Comparison of ENCODE assay signal across 14 cellular contexts in genomic region chr3:42745776-42746454, GRCh38. TPM values are rescaled to one million over a fixed set of nuclear protein-coding genes. Genes with fewer than 3 reads are reported as not detected.
A peak's percentile ranks its signal among the peaks of the same experiment; 100 is the strongest.
DNase-seq lines count a peak whose midpoint lies in the region; ATAC-seq and TF ChIP-seq lines count a peak whose summit lies in the region.
"Had no signal": no experiment of that assay in that cellular context is flagged by ENCODE, and none has a peak within 500 bp of the region (broad histone marks: within the 10 kb centered on the region; RNA-seq: fewer than 3 reads in every experiment).

No MANE protein-coding gene starts in this region.

- H3K4me3 ChIP-seq in SK-N-MC = no peak overlapping the region
- H3K4me3 ChIP-seq in lower lobe of right lung = no peak overlapping the region

- H3K9me3 ChIP-seq in SK-N-MC (ENCODE audit: low read depth, low read length) = no peaks in the 10 kb centered on the region
- H3K9me3 ChIP-seq in lower lobe of right lung = no peaks in the 10 kb centered on the region

- H3K36me3 Mint-ChIP-seq in chondrocyte (ENCODE audit: low read depth) = no peaks in the 10 kb centered on the region
- H3K36me3 Mint-ChIP-seq: stimulated activated naive B cell treated with anti-CD40 and anti-IgM and Interleukin-4, amounts not matched to agents 10 μg/mL and 1 μg/mL and 100 μg/mL, for 72 hours had no signal

- no peak overlapping the region for H3K9ac ChIP-seq in SK-N-MC (ENCODE audit: insufficient read length)

- no peak overlapping the region for H3K27ac Mint-ChIP-seq in chondrocyte (ENCODE audit: unreplicated experiment)
- H3K27ac Mint-ChIP-seq: stimulated activated naive B cell treated with anti-CD40 and anti-IgM and Interleukin-4, amounts not matched to agents 10 μg/mL and 1 μg/mL and 100 μg/mL, for 72 hours had no signal

- H3K9me3 Mint-ChIP-seq in chondrocyte (ENCODE audit: low read depth) = no peaks in the 10 kb centered on the region
- H3K9me3 Mint-ChIP-seq: CD4-positive, alpha-beta T cell; stimulated activated naive B cell treated with anti-CD40 and anti-IgM and Interleukin-4, amounts not matched to agents 10 μg/mL and 1 μg/mL and 100 μg/mL, for 72 hours had no signal

- peaks cover 10% of the 10 kb centered on the region for H3K4me1 Mint-ChIP-seq in chondrocyte (ENCODE audit: low read depth)

- H3K27ac ChIP-seq in SK-N-MC = peak overlapping the region; percentile 60; the same call in 1 of the 2 replicates
- H3K27ac ChIP-seq in lower lobe of right lung = peak overlapping the region; percentile 43
- H3K27ac ChIP-seq in temporal lobe (ENCODE audit: low read depth, low read length) = peak overlapping the region; percentile 85

- ATAC-seq in lower lobe of right lung (peak; percentile 5 to 7), HG03025 (IDR thresholded peaks at IDR 0.05; ENCODE audit: low FRiP score, unreplicated experiment) (no peak)
- no peak for ATAC-seq in activated CD4-positive, CD25-positive, alpha-beta regulatory T cell treated with anti-CD3 and anti-CD28 coated beads, Interleukin-2, amount 50 U/mL, for 24 hours
- ATAC-seq: stimulated activated naive B cell treated with anti-CD40 and anti-IgM and Interleukin-4, amounts not matched to agents 10 μg/mL and 1 μg/mL and 100 μg/mL, for 72 hours had no signal

- intact Hi-C loops in lower lobe of right lung (cut with DNase I) = no loop called here

- H3K27me3 Mint-ChIP-seq in chondrocyte (ENCODE audit: low read depth) = no peaks in the 10 kb centered on the region
- H3K27me3 Mint-ChIP-seq: CD4-positive, alpha-beta T cell; stimulated activated naive B cell treated with anti-CD40 and anti-IgM and Interleukin-4, amounts not matched to agents 10 μg/mL and 1 μg/mL and 100 μg/mL, for 72 hours had no signal

- peaks cover 21% of the 10 kb centered on the region for H3K4me1 ChIP-seq in lower lobe of right lung

- TF ChIP-seq CTCF in lower lobe of right lung (IDR thresholded peaks at IDR 0.05) = no peak
- no peak for TF ChIP-seq CTCF in chondrocyte (IDR thresholded peaks at IDR 0.05)

- DNase-seq in SK-N-MC (ENCODE audit: low read depth, low spot score) = no peak
- DNase-seq in ecto neural progenitor cell (ENCODE audit: low spot score) = peak; percentile 26
- DNase-seq in lower lobe of right lung = no peak
- no peak for DNase-seq in DMS53 treated with DMSO at 0.1 percent for 48 hours (lab: John Stamatoyannopoulos, UW; ENCODE audit: unreplicated experiment)
- no peak for DNase-seq in chondrocyte (ENCODE audit: low spot score)
- DNase-seq: activated CD4-positive, alpha-beta T cell treated with anti-CD3 and anti-CD28 coated beads for 48 hours; CD4-positive, alpha-beta T cell; cerebellar nuclear complex; NCI-H2107; stimulated activated naive B cell treated with anti-CD40 and anti-IgM and Interleukin-4, amounts not matched to agents 10 μg/mL and 1 μg/mL and 100 μg/mL, for 72 hours had no signal

- no peak overlapping the region for H3K4me3 Mint-ChIP-seq in chondrocyte (ENCODE audit: unreplicated experiment)
- H3K4me3 Mint-ChIP-seq: CD4-positive, alpha-beta T cell; stimulated activated naive B cell treated with anti-CD40 and anti-IgM and Interleukin-4, amounts not matched to agents 10 μg/mL and 1 μg/mL and 100 μg/mL, for 72 hours had no signal

- no peaks in the 10 kb centered on the region for H3K36me3 ChIP-seq in SK-N-MC (ENCODE audit: insufficient read depth, low read length)
- H3K36me3 ChIP-seq in lower lobe of right lung = no peaks in the 10 kb centered on the region

- no peaks in the 10 kb centered on the region for H3K27me3 ChIP-seq in lower lobe of right lung (ENCODE audit: low read depth)

RNA-seq across cellular contexts. Expression of gene CCDC13, which starts 27.1 kb away (rescaled TPM):
- total RNA-seq in lower lobe of right lung (2.5 TPM), temporal lobe (2.7 TPM), chondrocyte (0.40 to 0.77 TPM in 2 of 3 replicates, not detected in the other)

RNA-seq across cellular contexts. Expression of gene HHATL, which starts 43.3 kb away (rescaled TPM):
- total RNA-seq in lower lobe of right lung (1.0 TPM), temporal lobe (not detected), chondrocyte (not detected in 3 replicates)
- total RNA-seq: CD4-positive, alpha-beta T cell; LHCN-M2 had no signal

RNA-seq across cellular contexts. Expression of gene HIGD1A, which starts 58.4 kb away (rescaled TPM):
- total RNA-seq in lower lobe of right lung (83.8 TPM), temporal lobe (87.8 TPM), chondrocyte (78.6 to 89.7 TPM (median 78.7 TPM) in 3 replicates)

Comparison
In these comparisons a context has a peak if more than half of its experiments do, and no peak if none do; other contexts are left out.
1. ATAC-seq: peak in lower lobe of right lung (2 of 2); none in activated CD4-positive, CD25-positive, alpha-beta regulatory T cell treated with anti-CD3 and anti-CD28 coated beads, Interleukin-2, amount 50 U/mL, for 24 hours (0 of 2) and HG03025 (single experiment).
2. Peak in every context shown above with its lines, with median percentiles within 50 percentile points of each other: H3K27ac ChIP-seq.